9 cellular contexts compared by ENCODE assay signal in genomic region chr10:22321156-22321711, GRCh38. TPM values are rescaled to one million over a fixed set of nuclear protein-coding genes. Genes with fewer than 3 reads are reported as not detected.
DNase-seq lines count a peak whose midpoint lies in the region; ATAC-seq and TF ChIP-seq lines count a peak whose summit lies in the region.
"Had no signal": no experiment of that assay in that cellular context is flagged by ENCODE, and none has a peak within 500 bp of the region (broad histone marks: within the 10 kb centered on the region; RNA-seq: fewer than 3 reads in every experiment).

No MANE protein-coding gene starts in this region.

- ATAC-seq in GM18505 (IDR thresholded peaks at IDR 0.05; ENCODE audit: unreplicated experiment): no peak
- peak; percentile 58 for ATAC-seq in stimulated activated effector memory CD8-positive, alpha-beta T cell treated with anti-CD3 and anti-CD28 coated beads, Interleukin-12 subunit alpha, Interleukin-12 subunit beta, amount 100 ng/mL, for 72 hours
- ATAC-seq in GM21737 (IDR thresholded peaks at IDR 0.05; ENCODE audit: unreplicated experiment): no peak

- peak overlapping the region; percentile 82 for H3K4me3 Mint-ChIP-seq in stimulated activated effector memory CD8-positive, alpha-beta T cell treated with anti-CD3 and anti-CD28 coated beads, Interleukin-12 subunit alpha, Interleukin-12 subunit beta, amount 100 ng/mL, for 72 hours

- peaks cover 51% of the 10 kb centered on the region for H3K36me3 Mint-ChIP-seq in stimulated activated effector memory CD8-positive, alpha-beta T cell treated with anti-CD3 and anti-CD28 coated beads, Interleukin-12 subunit alpha, Interleukin-12 subunit beta, amount 100 ng/mL, for 72 hours

- 0 to 1% methylated on average over 60 to 65 of the region's 68 CpGs for WGBS in ectodermal cell, 2 experiments
- WGBS in lower leg skin, 2 donors: 0 to 1% methylated on average over 55 to 67 of the region's 68 CpGs

- H3K36me3 ChIP-seq in ectodermal cell (ENCODE audit: control insufficient read depth, insufficient read depth, low read length): no peaks in the 10 kb centered on the region

- no peaks in the 10 kb centered on the region for H3K9me3 ChIP-seq in ectodermal cell (ENCODE audit: control insufficient read depth, low read length)

- H3K4me3 ChIP-seq in AG09309 (ENCODE audit: control insufficient read depth, low read depth, low read length) (peak overlapping the region; percentile 75), ectodermal cell (ENCODE audit: insufficient read depth, low read depth, low read length) (peak overlapping the region; percentile 72), lower leg skin (ENCODE audit: low read depth, poor library complexity, severe bottlenecking) (peak overlapping the region; percentile 93)

- peak overlapping the region; percentile 30 for H3K27ac ChIP-seq in ectodermal cell (ENCODE audit: insufficient read depth, low read depth, low read length, poor library complexity, severe bottlenecking)

- intact Hi-C loops in lower leg skin (cut with DNase I; ENCODE audit: low total_unique reads): loop anchor here (5.0 to 10.0 kb wide), 2 partner anchors 69 to 1026 kb away; no protein-coding TSS in a partner anchor

- no peaks in the 10 kb centered on the region for H3K9me3 Mint-ChIP-seq in stimulated activated effector memory CD8-positive, alpha-beta T cell treated with anti-CD3 and anti-CD28 coated beads, Interleukin-12 subunit alpha, Interleukin-12 subunit beta, amount 100 ng/mL, for 72 hours

- peaks cover 33% of the 10 kb centered on the region for H3K4me1 ChIP-seq in ectodermal cell (ENCODE audit: control insufficient read depth, insufficient read depth, low read length)

- DNase-seq in AG09309 (ENCODE audit: low read depth) (no peak), NCI-H1105 (lab: John Stamatoyannopoulos, UW) (peak; percentile 26), lower leg skin (ENCODE audit: low spot score in 2 of 2) (peak; percentile 47 to 91)
- DNase-seq in activated CD4-positive, alpha-beta T cell treated with anti-CD3 and anti-CD28 coated beads, Interleukin-2, amount 50 U/mL, for 4 hours: peak; percentile 66 to 70
- DNase-seq in stimulated activated effector memory CD8-positive, alpha-beta T cell treated with anti-CD3 and anti-CD28 coated beads, Interleukin-12 subunit alpha, Interleukin-12 subunit beta, amount 100 ng/mL, for 72 hours (ENCODE audit: low spot score in 2 of 2): peak; percentile 46 to 84

- TF ChIP-seq CTCF in AG09309 (IDR thresholded peaks at IDR 0.05; ENCODE audit: control insufficient read depth, insufficient read depth, low read depth, low read length, missing control alignments) (no peak), lower leg skin (IDR thresholded peaks at IDR 0.05) (no peak)

- peak overlapping the region; percentile 91 for H3K27ac Mint-ChIP-seq in stimulated activated effector memory CD8-positive, alpha-beta T cell treated with anti-CD3 and anti-CD28 coated beads, Interleukin-12 subunit alpha, Interleukin-12 subunit beta, amount 100 ng/mL, for 72 hours

- H3K27me3 ChIP-seq in ectodermal cell (ENCODE audit: control insufficient read depth, insufficient read depth, low read length, poor library complexity, severe bottlenecking): peaks cover 76% of the 10 kb centered on the region

- TF ChIP-seq POLR2A in GM18505 (IDR thresholded peaks at IDR 0.05; ENCODE audit: borderline replicate concordance, extremely low read depth, insufficient read depth, insufficient read length): peak; percentile 58
- no peak for TF ChIP-seq POLR2A in lower leg skin (IDR thresholded peaks at IDR 0.05)

- peaks cover 40% of the 10 kb centered on the region for H3K4me1 Mint-ChIP-seq in stimulated activated effector memory CD8-positive, alpha-beta T cell treated with anti-CD3 and anti-CD28 coated beads, Interleukin-12 subunit alpha, Interleukin-12 subunit beta, amount 100 ng/mL, for 72 hours

RNA-seq across cellular contexts. Expression of gene BMI1, which starts 0.3 kb away (rescaled TPM):
- polyA plus RNA-seq in ectodermal cell (2013, experiment 1 of 4): 35.4 TPM
- 35.2 TPM for polyA plus RNA-seq in ectodermal cell (2013, experiment 2 of 4)
- polyA plus RNA-seq in ectodermal cell (2013, experiment 3 of 4): 34.1 TPM
- 40.3 TPM for polyA plus RNA-seq in ectodermal cell (2013, experiment 4 of 4)
- 10 to 100 TPM; 16.7 to 37.6 (median 28.3) TPM for total RNA-seq in lower leg skin

RNA-seq across cellular contexts. Expression of gene COMMD3, which starts 5.0 kb away (rescaled TPM):
- 20.5 TPM for polyA plus RNA-seq in ectodermal cell (2013, experiment 1 of 4)
- 22.0 TPM for polyA plus RNA-seq in ectodermal cell (2013, experiment 2 of 4)
- polyA plus RNA-seq in ectodermal cell (2013, experiment 3 of 4): 19.9 TPM
- 23.6 TPM for polyA plus RNA-seq in ectodermal cell (2013, experiment 4 of 4)
- 100 to 1,000 TPM in 1 of 4 donors, 10 to 100 TPM in 3; 34.5 to 113 (median 51.9) TPM for total RNA-seq in lower leg skin

RNA-seq across cellular contexts. Expression of gene SPAG6, which starts 24.1 kb away (rescaled TPM):
- polyA plus RNA-seq in ectodermal cell (2013, experiment 1 of 4): 2.5 TPM
- 3.5 TPM for polyA plus RNA-seq in ectodermal cell (2013, experiment 2 of 4)
- 2.4 TPM for polyA plus RNA-seq in ectodermal cell (2013, experiment 3 of 4)
- polyA plus RNA-seq in ectodermal cell (2013, experiment 4 of 4): 3.4 TPM
- under 1 TPM in 2 of 4 donors, not detected in 2; 0.64 to 0.75 TPM for total RNA-seq in lower leg skin
- total RNA-seq: NCI-H460 had no signal
